Comparison of ENCODE assay signal across 2 cellular contexts in genomic region chr14:68814376-68815287, GRCh38.
TF ChIP-seq lines count a peak whose summit lies in the region.

No MANE protein-coding gene starts in this region.

TF ChIP-seq in IMR-90, 13 proteins besides CTCF, POLR2A, EP300 and RAD21:
- TF ChIP-seq CEBPB (IDR thresholded peaks at IDR 0.05; ENCODE audit: low read depth, low read length) (no peak), MAZ (IDR thresholded peaks at IDR 0.05; ENCODE audit: borderline replicate concordance, low read depth, low read length) (peak; percentile 76; the same call in 1 of the 2 replicates), RCOR1 (IDR thresholded peaks at IDR 0.05; ENCODE audit: insufficient replicate concordance, low read length) (no peak), BHLHE40 (IDR thresholded peaks at IDR 0.05; ENCODE audit: low read depth, low read length) (0 out of 2 replicates have a peak, but pooled peaks have one; percentile 6), FOS (IDR thresholded peaks at IDR 0.05; ENCODE audit: low read depth, low read length) (no peak), CHD1 (IDR thresholded peaks at IDR 0.05; ENCODE audit: low read depth, low read length) (no peak), RFX5 (IDR thresholded peaks at IDR 0.05; ENCODE audit: low read depth, low read length) (no peak), USF2 (IDR thresholded peaks at IDR 0.05; ENCODE audit: low read depth, low read length) (no peak), NFE2L2 (IDR thresholded peaks at IDR 0.05; ENCODE audit: low read depth, low read length) (no peak), SMC3 (IDR thresholded peaks at IDR 0.05; ENCODE audit: low read depth, low read length) (0 out of 2 replicates have a peak, but pooled peaks have one; percentile 5), MXI1 (IDR thresholded peaks at IDR 0.05; ENCODE audit: borderline replicate concordance, low read depth, low read length) (no peak), ELK1 (IDR thresholded peaks at IDR 0.05; ENCODE audit: borderline replicate concordance, low read depth, low read length) (no peak), MAFK (IDR thresholded peaks at IDR 0.05; ENCODE audit: low read depth, low read length) (no peak)
TF ChIP-seq in IMR-90: peak in this region for 3.

TF ChIP-seq in H1, 55 proteins besides CTCF, POLR2A, EP300 and RAD21:
- 0 out of 4 replicates have a peak, but pooled peaks have one; percentile 17 to 27 for TF ChIP-seq SIN3A (conservative IDR thresholded peaks at IDR 0.05 in 1 of 2, IDR thresholded peaks at IDR 0.05 in 1 of 2; ENCODE audit: low read depth in 1 of 2, low read length in 2 of 2)
- peak; percentile 22; the same call in 1 of the 2 replicates for TF ChIP-seq E2F6 (IDR thresholded peaks at IDR 0.05)
- no peak for TF ChIP-seq EGR1 (IDR thresholded peaks at IDR 0.05; ENCODE audit: borderline replicate concordance, low read depth, low read length)
- no peak for TF ChIP-seq RXRA (IDR thresholded peaks at IDR 0.05; ENCODE audit: insufficient read depth, low read depth, low read length)
- TF ChIP-seq SP4 (IDR thresholded peaks at IDR 0.05; ENCODE audit: low read length) = no peak
- peak; percentile 34 for TF ChIP-seq ASH2L (IDR thresholded peaks at IDR 0.05; ENCODE audit: low read length)
